ENCODE assay signal across 8 cellular contexts in the genomic region with DNA sequence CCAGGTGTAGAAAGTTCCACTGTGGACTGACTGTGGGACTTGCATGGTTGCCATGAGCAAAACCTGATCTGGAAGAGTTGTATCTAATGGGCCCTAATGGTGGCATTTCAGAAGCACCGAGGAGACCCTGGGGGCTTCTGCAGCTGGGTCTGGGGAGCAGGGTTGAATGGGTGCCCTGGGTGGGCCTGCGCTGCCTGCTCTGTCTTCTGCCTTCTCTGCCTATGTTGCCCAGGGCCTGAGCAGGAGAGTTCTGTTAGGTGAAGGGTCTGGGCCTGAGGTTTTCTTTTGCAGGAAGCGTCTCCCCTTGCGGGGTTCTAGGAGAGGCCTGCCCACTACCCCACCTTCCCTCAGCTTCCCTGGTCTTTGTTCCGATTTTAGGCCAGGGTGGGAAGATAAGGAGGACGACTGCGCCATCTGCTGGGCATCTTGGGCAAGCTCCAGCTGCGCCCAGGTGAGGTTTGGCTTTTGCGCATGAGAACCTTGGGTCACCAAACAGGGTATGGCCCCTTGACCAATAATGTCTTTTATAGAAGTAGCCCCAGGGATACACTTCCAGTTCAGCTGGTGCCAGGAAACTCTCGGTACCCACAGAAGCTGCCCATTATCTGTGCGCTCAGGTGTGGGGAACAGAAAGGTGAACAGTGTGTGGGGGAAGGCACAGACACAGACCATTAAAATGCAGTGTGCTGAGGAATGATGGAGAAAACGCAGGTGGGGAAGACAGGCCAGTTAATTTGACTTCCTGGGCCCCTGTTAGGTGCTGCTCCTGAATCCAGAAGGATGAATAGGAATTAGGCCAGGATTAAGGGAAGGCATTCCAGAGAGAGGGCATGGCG. TPM values are rescaled to one million over a fixed set of nuclear protein-coding genes. Genes with fewer than 3 reads are reported as not detected.
A peak's percentile ranks its signal among the peaks of the same experiment; 100 is the strongest.
DNase-seq lines count a peak whose midpoint lies in the region; ATAC-seq lines count a peak whose summit lies in the region.

No MANE protein-coding gene starts in this region.

- peak; percentile 26 to 55 for DNase-seq in NCI-H524 (lab: John Stamatoyannopoulos, UW)
- DNase-seq in NCI-H524 treated with DMSO at 0.1 percent for 48 hours (lab: John Stamatoyannopoulos, UW): no peak
- peak; percentile 17 for DNase-seq in NCI-H2107 treated with DMSO at 0.1 percent for 48 hours (lab: John Stamatoyannopoulos, UW; ENCODE audit: unreplicated experiment)
- peak; percentile 80 for DNase-seq in activated CD4-positive, alpha-beta T cell treated with anti-CD3 and anti-CD28 coated beads for 36 hours
- DNase-seq in dermis blood vessel endothelial cell: peak; percentile 73
- peak; percentile 44 to 63 for DNase-seq in lung microvascular endothelial cell (ENCODE audit: low read depth in 2 of 2)
- peak; percentile 17 to 22 for DNase-seq in stimulated activated CD8-positive, alpha-beta memory T cell treated with anti-CD3 and anti-CD28 coated beads, Interleukin-7, amount 100 ng/mL, for 48 hours (ENCODE audit: extremely low read depth in 1 of 2, low read depth in 1 of 2)

- no peaks in the 10 kb centered on the region for H3K36me3 Mint-ChIP-seq in activated CD4-positive, alpha-beta T cell treated with anti-CD3 and anti-CD28 coated beads for 36 hours (ENCODE audit: low read depth)

- no peak overlapping the region for H3K4me3 Mint-ChIP-seq in activated CD4-positive, alpha-beta T cell treated with anti-CD3 and anti-CD28 coated beads for 36 hours

- ATAC-seq in HG02852 (IDR thresholded peaks at IDR 0.05; ENCODE audit: unreplicated experiment): peak; percentile 76
- ATAC-seq in activated CD4-positive, alpha-beta T cell treated with anti-CD3 and anti-CD28 coated beads for 36 hours: peak; percentile 77

- intact Hi-C loops in activated CD4-positive, alpha-beta T cell treated with anti-CD3 and anti-CD28 coated beads for 36 hours (cut with DNase I, micrococcal nuclease): loop anchor here (1.0 to 10.0 kb wide), 7 partner anchors 114 to 779 kb away; a partner anchor contains a TSS

- no peaks in the 10 kb centered on the region for H3K9me3 Mint-ChIP-seq in activated CD4-positive, alpha-beta T cell treated with anti-CD3 and anti-CD28 coated beads for 36 hours (ENCODE audit: low read depth)

- POLR2A ChIA-PET in activated CD4-positive, alpha-beta T cell treated with anti-CD3 and anti-CD28 coated beads for 36 hours (lab: Charles Lee): no interaction called here

- CTCF ChIA-PET in activated CD4-positive, alpha-beta T cell treated with anti-CD3 and anti-CD28 coated beads for 36 hours (lab: Charles Lee): interaction anchor here (0.6 to 4.0 kb wide), 32 partner anchors 8 to 841 kb away, joined by 3 to 17 read pairs (median 4); a partner anchor contains a TSS

- H3K27ac Mint-ChIP-seq in activated CD4-positive, alpha-beta T cell treated with anti-CD3 and anti-CD28 coated beads for 36 hours: no peak overlapping the region

- H3K27me3 Mint-ChIP-seq in activated CD4-positive, alpha-beta T cell treated with anti-CD3 and anti-CD28 coated beads for 36 hours: peaks cover 8% of the 10 kb centered on the region

- H3K4me1 Mint-ChIP-seq in activated CD4-positive, alpha-beta T cell treated with anti-CD3 and anti-CD28 coated beads for 36 hours: no peaks in the 10 kb centered on the region

RNA-seq across cellular contexts. Expression of a gene that starts 23.2 kb away (rescaled TPM):
- 10 to 100 TPM; 33.0 to 44.6 TPM for total RNA-seq in activated CD4-positive, alpha-beta T cell treated with anti-CD3 and anti-CD28 coated beads for 36 hours
- total RNA-seq in dermis blood vessel endothelial cell (32.5 and 50.5 TPM in 2 replicates), lung microvascular endothelial cell (12.5 and 17.0 TPM in 2 replicates)

RNA-seq across cellular contexts. Expression of a gene that starts 30.1 kb away (rescaled TPM):
- 10 to 100 TPM; 23.2 to 28.6 TPM for total RNA-seq in activated CD4-positive, alpha-beta T cell treated with anti-CD3 and anti-CD28 coated beads for 36 hours
- total RNA-seq in dermis blood vessel endothelial cell (6.0 and 30.3 TPM in 2 replicates), lung microvascular endothelial cell (3.0 and 6.5 TPM in 2 replicates)
